ENCODE assay signal across 12 cellular contexts in the genomic region with DNA sequence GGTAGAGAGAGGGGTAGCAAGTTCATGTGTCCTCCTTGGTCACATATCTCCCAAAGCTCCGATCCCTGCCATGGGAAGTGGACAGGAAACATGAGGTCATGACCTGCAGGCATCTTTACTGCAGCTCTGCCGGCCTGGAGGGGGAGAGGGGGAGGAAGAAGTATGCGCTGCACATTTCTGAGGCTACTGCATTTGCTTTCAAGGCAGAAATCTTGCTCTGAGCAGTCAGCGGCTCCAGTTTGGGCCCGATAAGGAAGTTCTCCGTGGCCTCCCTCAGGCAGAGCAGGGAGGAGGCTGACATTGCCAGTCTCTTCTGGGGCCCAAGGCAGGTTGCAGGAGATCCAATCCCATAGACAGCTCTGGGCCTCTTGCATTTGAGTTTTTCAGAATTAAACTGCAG. TPM values are rescaled to one million over a fixed set of nuclear protein-coding genes. Genes with fewer than 3 reads are reported as not detected.
DNase-seq lines count a peak whose midpoint lies in the region; ATAC-seq and TF ChIP-seq lines count a peak whose summit lies in the region.
"Had no signal": no experiment of that assay in that cellular context is flagged by ENCODE, and none has a peak within 500 bp of the region (broad histone marks: within the 10 kb centered on the region; RNA-seq: fewer than 3 reads in every experiment).

No MANE protein-coding gene starts in this region.

- H3K4me1 ChIP-seq in aorta (ENCODE audit: control insufficient read depth in 1 of 2, insufficient read depth in 2 of 2, low read length in 2 of 2) = no peaks in the 10 kb centered on the region

- peaks cover 58% of the 10 kb centered on the region for H3K4me1 Mint-ChIP-seq in HFFc6 (ENCODE audit: low read depth)
- H3K4me1 Mint-ChIP-seq in effector memory CD8-positive, alpha-beta T cell (ENCODE audit: low read depth in 2 of 2) = peaks cover 58 to 68% of the 10 kb centered on the region in 2 donors
- H3K4me1 Mint-ChIP-seq in progenitor cell of endocrine pancreas (ENCODE audit: low read depth) = peaks cover 31% of the 10 kb centered on the region

- no peaks in the 10 kb centered on the region for H3K36me3 Mint-ChIP-seq in HFFc6 (ENCODE audit: low read depth)
- peaks cover 50% of the 10 kb centered on the region for H3K36me3 Mint-ChIP-seq in effector memory CD8-positive, alpha-beta T cell (ENCODE audit: insufficient read depth)
- H3K36me3 Mint-ChIP-seq in progenitor cell of endocrine pancreas (ENCODE audit: insufficient read depth) = no peaks in the 10 kb centered on the region

- ATAC-seq in effector memory CD8-positive, alpha-beta T cell (replicated peaks) = no peak
- ATAC-seq in GM18858 (IDR thresholded peaks at IDR 0.05; ENCODE audit: unreplicated experiment) = no peak
- ATAC-seq in aorta (ENCODE audit: low FRiP score) = no peak
- ATAC-seq: activated CD4-positive, CD25-positive, alpha-beta regulatory T cell treated with anti-CD3 and anti-CD28 coated beads, Interleukin-2, amount 50 U/mL, for 24 hours; sciatic nerve; stimulated activated naive B cell treated with anti-CD40 and anti-IgM and Interleukin-4, amounts not matched to agents 10 μg/mL and 1 μg/mL and 100 μg/mL, for 72 hours had no signal

- H3K36me3 ChIP-seq in aorta (ENCODE audit: control insufficient read depth in 1 of 2, insufficient read depth in 2 of 2, low read length in 1 of 2) = no peaks in the 10 kb centered on the region

- WGBS in aorta, 2 donors = 68 to 78% methylated on average over 6 of the region's 6 CpGs

- peaks cover 8% of the 10 kb centered on the region for H3K27me3 Mint-ChIP-seq in HFFc6 (ENCODE audit: insufficient read depth)
- no peaks in the 10 kb centered on the region for H3K27me3 Mint-ChIP-seq in effector memory CD8-positive, alpha-beta T cell
- peaks cover 2% of the 10 kb centered on the region for H3K27me3 Mint-ChIP-seq in progenitor cell of endocrine pancreas
- H3K27me3 Mint-ChIP-seq: stimulated activated naive B cell treated with anti-CD40 and anti-IgM and Interleukin-4, amounts not matched to agents 10 μg/mL and 1 μg/mL and 100 μg/mL, for 72 hours had no signal

- H3K27ac Mint-ChIP-seq in HFFc6 = no peak overlapping the region; the same call in 1 of the 2 replicates
- peak overlapping the region; percentile 32 to 68 for H3K27ac Mint-ChIP-seq in effector memory CD8-positive, alpha-beta T cell
- peak overlapping the region; percentile 33 for H3K27ac Mint-ChIP-seq in progenitor cell of endocrine pancreas
- H3K27ac Mint-ChIP-seq: stimulated activated naive B cell treated with anti-CD40 and anti-IgM and Interleukin-4, amounts not matched to agents 10 μg/mL and 1 μg/mL and 100 μg/mL, for 72 hours had no signal

- H3K9me3 ChIP-seq in aorta (ENCODE audit: control insufficient read depth, low read length) = no peaks in the 10 kb centered on the region

- H3K9me3 Mint-ChIP-seq in HFFc6 (no peaks in the 10 kb centered on the region), progenitor cell of endocrine pancreas (ENCODE audit: low read depth) (no peaks in the 10 kb centered on the region)
- no peaks in the 10 kb centered on the region for H3K9me3 Mint-ChIP-seq in effector memory CD8-positive, alpha-beta T cell
- H3K9me3 Mint-ChIP-seq: stimulated activated naive B cell treated with anti-CD40 and anti-IgM and Interleukin-4, amounts not matched to agents 10 μg/mL and 1 μg/mL and 100 μg/mL, for 72 hours had no signal

- H3K4me3 Mint-ChIP-seq in HFFc6 = peak overlapping the region; percentile 57; the same call in 1 of the 2 replicates
- H3K4me3 Mint-ChIP-seq in effector memory CD8-positive, alpha-beta T cell = peak overlapping the region; percentile 98 to 99
- no peak overlapping the region for H3K4me3 Mint-ChIP-seq in progenitor cell of endocrine pancreas (ENCODE audit: low read depth)

- intact Hi-C loops in aorta (cut with DNase I) = loop anchor here in 1 of 2 donors (10.0 kb wide), 1 partner anchor 208 kb away; no protein-coding TSS in a partner anchor

- TF ChIP-seq CTCF in HFFc6 (IDR thresholded peaks at IDR 0.05) (no peak), progenitor cell of endocrine pancreas (IDR thresholded peaks at IDR 0.05; ENCODE audit: unreplicated experiment) (no peak)

- no peak overlapping the region for H3K27ac ChIP-seq in aorta (ENCODE audit: low read depth in 1 of 2, low read length in 2 of 2)

- no peak for DNase-seq in HFFc6
- DNase-seq in RPMI8226 = peak; percentile 58
- DNase-seq in effector memory CD8-positive, alpha-beta T cell = no peak
- no peak for DNase-seq in progenitor cell of endocrine pancreas (ENCODE audit: low spot score, unreplicated experiment)
- no peak for DNase-seq in aorta
- DNase-seq in amniotic stem cell (lab: John Stamatoyannopoulos, UW) = no peak
- DNase-seq: central memory CD4-positive, alpha-beta T cell; NCI-H510A; stimulated activated naive B cell treated with anti-CD40 and anti-IgM and Interleukin-4, amounts not matched to agents 10 μg/mL and 1 μg/mL and 100 μg/mL, for 72 hours had no signal

- no peaks in the 10 kb centered on the region for H3K27me3 ChIP-seq in aorta (ENCODE audit: control insufficient read depth in 1 of 2, insufficient read depth in 2 of 2, low read length in 1 of 2)

- H3K4me3 ChIP-seq in aorta (ENCODE audit: low read length in 2 of 2) = no peak overlapping the region

RNA-seq across cellular contexts. Expression of gene NHERF1, which starts 1.5 kb away (rescaled TPM):
- 10 to 100 TPM; 15.7 to 18.9 (median 17.5) TPM for total RNA-seq in HFFc6 (2021; fragmentation: NEBNext Ultra II Directional; extraction: Animal tissue kit (Norgen Biotek cat#: 25700))
- total RNA-seq in progenitor cell of endocrine pancreas = 135 and 143 TPM in 2 replicates
- total RNA-seq in aorta = 10 to 100 TPM; 17.6 to 21.1 TPM
- 10 to 100 TPM; 10.6 to 84.4 TPM for polyA plus RNA-seq in aorta

RNA-seq across cellular contexts. Expression of gene RAB37, which starts 9.9 kb away (rescaled TPM):
- under 1 TPM in 3 of 6 experiments, not detected in 3; 0.11 to 0.28 (median 0.12) TPM for total RNA-seq in HFFc6 (2021; fragmentation: NEBNext Ultra II Directional; extraction: Animal tissue kit (Norgen Biotek cat#: 25700))
- 3.2 TPM in 2 replicates for total RNA-seq in progenitor cell of endocrine pancreas
- total RNA-seq in aorta = 1 to 10 TPM; 1.4 to 3.4 TPM
- polyA plus RNA-seq in aorta = 1 to 10 TPM; 1.5 to 2.4 TPM

RNA-seq across cellular contexts. Expression of gene NAT9, which starts 29.2 kb away (rescaled TPM):
- total RNA-seq in HFFc6 (2021; fragmentation: NEBNext Ultra II Directional; extraction: Animal tissue kit (Norgen Biotek cat#: 25700)) = 10 to 100 TPM; 40.9 to 50.7 (median 46.6) TPM
- total RNA-seq in progenitor cell of endocrine pancreas (59.6 and 60.2 TPM in 2 replicates), aorta (10 to 100 TPM; 44.5 to 46.3 TPM)
- 10 to 100 TPM; 12.1 to 59.9 TPM for polyA plus RNA-seq in aorta

RNA-seq across cellular contexts. Expression of gene CD300LF, which starts 34.2 kb away (rescaled TPM):
- total RNA-seq in HFFc6 (2021; fragmentation: NEBNext Ultra II Directional; extraction: Animal tissue kit (Norgen Biotek cat#: 25700)) = not detected
- total RNA-seq in progenitor cell of endocrine pancreas = not detected in 2 replicates
- 1 to 10 TPM; 1.6 to 2.2 TPM for total RNA-seq in aorta
- 1 to 10 TPM in 1 of 2 donors, under 1 TPM in 1; 0.61 to 1.5 TPM for polyA plus RNA-seq in aorta
